Comparison of ENCODE assay signal across 15 cellular contexts in genomic region chr4:18042754-18043153, GRCh38. TPM values are rescaled to one million over a fixed set of nuclear protein-coding genes. Genes with fewer than 3 reads are reported as not detected.
DNase-seq lines count a peak whose midpoint lies in the region; ATAC-seq and TF ChIP-seq lines count a peak whose summit lies in the region.
"Had no signal": no experiment of that assay in that cellular context is flagged by ENCODE, and none has a peak within 500 bp of the region (broad histone marks: within the 10 kb centered on the region; RNA-seq: fewer than 3 reads in every experiment).

No MANE protein-coding gene starts in this region.

- DNase-seq in AG10803 (ENCODE audit: low read depth) = no peak
- no peak for DNase-seq in Peyer's patch
- no peak for DNase-seq in fibroblast of the aortic adventitia (ENCODE audit: low read depth)
- DNase-seq in NCI-H1105 (lab: John Stamatoyannopoulos, UW) = no peak
- no peak for DNase-seq in cerebellum (ENCODE audit: low spot score)
- no peak for DNase-seq in NK-92 treated with Interleukin-12 subunit alpha and Interleukin-12 subunit beta, amount 100 ng/mL, for 24 hours (lab: John Stamatoyannopoulos, UW)
- DNase-seq: effector CD4-positive, alpha-beta T cell; NCI-H2029 treated with DMSO at 0.1 percent for 48 hours; stimulated activated CD4-positive, alpha-beta T cell treated with anti-CD3 and anti-CD28 coated beads, Interleukin-4, amount 100 ng/mL, for 1 hour; stimulated activated naive CD4-positive, alpha-beta T cell treated with Interleukin-2 at 50 U/mL for 16 hours; T-helper 17 cell had no signal

- peak; percentile 28; the same call in 1 of the 2 replicates for TF ChIP-seq CTCF in AG10803 (conservative IDR thresholded peaks at IDR 0.05; ENCODE audit: low read length)
- TF ChIP-seq CTCF in Peyer's patch (IDR thresholded peaks at IDR 0.05) = peak in 4 of 6 experiments; percentile 14 to 30 (median 17)
- TF ChIP-seq CTCF in fibroblast of the aortic adventitia (IDR thresholded peaks at IDR 0.05; ENCODE audit: insufficient read depth, low read length) = peak; percentile 32

- H3K4me1 ChIP-seq in Peyer's patch = no peaks in the 10 kb centered on the region
- H3K4me1 ChIP-seq: BLaER1 had no signal

- H3K27me3 ChIP-seq in Peyer's patch = no peaks in the 10 kb centered on the region
- H3K27me3 ChIP-seq: BLaER1, hepatocyte had no signal

- H3K36me3 ChIP-seq in Peyer's patch = no peaks in the 10 kb centered on the region
- H3K36me3 ChIP-seq: BLaER1 had no signal

- no peaks in the 10 kb centered on the region for H3K9me3 ChIP-seq in Peyer's patch
- H3K9me3 ChIP-seq: BLaER1 had no signal

- TF ChIP-seq POLR2A in Peyer's patch (IDR thresholded peaks at IDR 0.05) = no peak

- H3K4me3 ChIP-seq in AG10803 (ENCODE audit: low read length) (no peak overlapping the region), Peyer's patch (no peak overlapping the region), fibroblast of the aortic adventitia (ENCODE audit: low read depth, low read length) (no peak overlapping the region)
- H3K4me3 ChIP-seq: BLaER1, hepatocyte had no signal

- ATAC-seq in GM18868 (IDR thresholded peaks at IDR 0.05; ENCODE audit: unreplicated experiment) = peak; percentile 63
- ATAC-seq in esophagus mucosa = no peak
- ATAC-seq: T-helper 17 cell had no signal

- no peak overlapping the region for H3K27ac ChIP-seq in Peyer's patch
- H3K27ac ChIP-seq: BLaER1, hepatocyte had no signal

RNA-seq across cellular contexts. Expression of gene LCORL, which starts 21.2 kb away (rescaled TPM):
- total RNA-seq in Peyer's patch (100 to 1,000 TPM in 1 of 4 donors, 10 to 100 TPM in 3; 20.6 to 103 (median 64.1) TPM), fibroblast of the aortic adventitia (ENCODE audit: low replicate concordance) (6.7 and 11.0 TPM in 2 replicates), cerebellum (70.1 TPM), esophagus mucosa (10.0 TPM)
